ENCODE assay signal across 10 cellular contexts in genomic region chr1:165717918-165718515, GRCh38. TPM values are rescaled to one million over a fixed set of nuclear protein-coding genes. Genes with fewer than 3 reads are reported as not detected.
DNase-seq lines count a peak whose midpoint lies in the region; ATAC-seq, FAIRE-seq and TF ChIP-seq lines count a peak whose summit lies in the region.
"Had no signal": no experiment of that assay in that cellular context is flagged by ENCODE, and none has a peak within 500 bp of the region (broad histone marks: within the 10 kb centered on the region; RNA-seq: fewer than 3 reads in every experiment).

No MANE protein-coding gene starts in this region.

- no peaks in the 10 kb centered on the region for H3K4me1 Mint-ChIP-seq in osteocyte (ENCODE audit: unreplicated experiment)
- H3K4me1 Mint-ChIP-seq: activated naive CD8-positive, alpha-beta T cell treated with anti-CD3 and anti-CD28 coated beads, Interleukin-2, amount 10 ng/mL, durations not matched to agents 7 days and 5 days; CD8-positive, alpha-beta memory T cell had no signal

- H3K27ac ChIP-seq in VCaP: no peak overlapping the region

- H3K4me3 Mint-ChIP-seq in osteocyte (ENCODE audit: unreplicated experiment): no peak overlapping the region
- H3K4me3 Mint-ChIP-seq: activated naive CD8-positive, alpha-beta T cell treated with anti-CD3 and anti-CD28 coated beads, Interleukin-2, amount 10 ng/mL, durations not matched to agents 7 days and 5 days; CD8-positive, alpha-beta memory T cell had no signal

- peaks cover 3% of the 10 kb centered on the region for H3K27me3 Mint-ChIP-seq in osteocyte (ENCODE audit: unreplicated experiment)
- H3K27me3 Mint-ChIP-seq: CD8-positive, alpha-beta memory T cell had no signal

- H3K27ac Mint-ChIP-seq in osteocyte (ENCODE audit: unreplicated experiment): no peak overlapping the region
- H3K27ac Mint-ChIP-seq: activated naive CD8-positive, alpha-beta T cell treated with anti-CD3 and anti-CD28 coated beads, Interleukin-2, amount 10 ng/mL, durations not matched to agents 7 days and 5 days had no signal

- H3K36me3 Mint-ChIP-seq in osteocyte (ENCODE audit: unreplicated experiment): no peaks in the 10 kb centered on the region
- H3K36me3 Mint-ChIP-seq: CD8-positive, alpha-beta memory T cell had no signal

- no peak for TF ChIP-seq POLR2A in H54 (IDR thresholded peaks at IDR 0.05; ENCODE audit: low read depth, low read length)

- H3K9me3 Mint-ChIP-seq in osteocyte (ENCODE audit: unreplicated experiment): peaks cover 3% of the 10 kb centered on the region
- H3K9me3 Mint-ChIP-seq: activated naive CD8-positive, alpha-beta T cell treated with anti-CD3 and anti-CD28 coated beads, Interleukin-2, amount 10 ng/mL, durations not matched to agents 7 days and 5 days; CD8-positive, alpha-beta memory T cell had no signal

- H3K4me3 ChIP-seq in fibroblast of mammary gland (ENCODE audit: control insufficient read depth, low read depth, low read length): no peak overlapping the region

- TF ChIP-seq CTCF in VCaP (conservative IDR thresholded peaks at IDR 0.05) (peak; percentile 91), fibroblast of mammary gland (conservative IDR thresholded peaks at IDR 0.05; ENCODE audit: control insufficient read depth, insufficient read depth, low read depth, low read length) (peak; percentile 95), osteocyte (IDR thresholded peaks at IDR 0.05) (peak; percentile 87)

- DNase-seq in NCI-H187 (lab: John Stamatoyannopoulos, UW): peak; percentile 24 to 25
- no peak for DNase-seq in NCI-H187 treated with DMSO at 0.1 percent for 48 hours (lab: John Stamatoyannopoulos, UW)
- DNase-seq in H54 (ENCODE audit: insufficient read length, low spot score): peak; percentile 31
- DNase-seq in NCI-H2029 treated with DMSO at 0.1 percent for 48 hours (lab: John Stamatoyannopoulos, UW): peak; percentile 4
- peak; percentile 69 for DNase-seq in fibroblast of mammary gland (ENCODE audit: low read depth)
- no peak for DNase-seq in osteocyte (ENCODE audit: extremely low spot score, unreplicated experiment)
- DNase-seq: activated naive CD8-positive, alpha-beta T cell treated with anti-CD3 and anti-CD28 coated beads, Interleukin-2, amount 10 ng/mL, durations not matched to agents 7 days and 5 days had no signal

- ATAC-seq in GM18502 (IDR thresholded peaks at IDR 0.05; ENCODE audit: poor library complexity, unreplicated experiment): no peak

- peak; percentile 81 for FAIRE-seq in H54 (lab: Jason Lieb, UNC)

RNA-seq across cellular contexts. Expression of gene ALDH9A1, which starts 19.7 kb away (rescaled TPM):
- total RNA-seq in osteocyte: 37.1 and 43.3 TPM in 2 replicates

RNA-seq across cellular contexts. Expression of gene TMCO1, which starts 50.7 kb away (rescaled TPM):
- total RNA-seq in osteocyte: 101 and 103 TPM in 2 replicates

Comparison
In these comparisons a context has a peak if more than half of its experiments do, and no peak if none do; other contexts are left out.
1. DNase-seq: peak in NCI-H187 (2 of 2), H54 (single experiment), NCI-H2029 treated with DMSO at 0.1 percent for 48 hours (single experiment) and fibroblast of mammary gland (single experiment); none in NCI-H187 treated with DMSO at 0.1 percent for 48 hours (single experiment) and osteocyte (single experiment).
2. Peak in every context shown above with its lines, with median percentiles within 50 percentile points of each other: CTCF ChIP-seq.